In genomic region chr5:6567835-6568234, GRCh38 we compare ENCODE assay signal across 26 cellular contexts.
A peak's percentile ranks its signal among the peaks of the same experiment; 100 is the strongest.
DNase-seq lines count a peak whose midpoint lies in the region; ATAC-seq and TF ChIP-seq lines count a peak whose summit lies in the region.
"Had no signal": no experiment of that assay in that cellular context is flagged by ENCODE, and none has a peak within 500 bp of the region (broad histone marks: within the 10 kb centered on the region; RNA-seq: fewer than 3 reads in every experiment).

No MANE protein-coding gene starts in this region.

- no peaks in the 10 kb centered on the region for H3K9me3 ChIP-seq in right atrium auricular region
- H3K9me3 ChIP-seq in heart right ventricle, result no peaks in the 10 kb centered on the region
- H3K9me3 ChIP-seq: A549, BE2C, BLaER1 had no signal

- H3K27ac ChIP-seq in right atrium auricular region, result no peak overlapping the region
- no peak overlapping the region for H3K27ac ChIP-seq in heart right ventricle
- H3K27ac ChIP-seq: 22Rv1, A549, BLaER1 had no signal

- H3K4me1 Mint-ChIP-seq in osteocyte (ENCODE audit: unreplicated experiment) (no peaks in the 10 kb centered on the region), type B pancreatic cell (ENCODE audit: unreplicated experiment) (no peaks in the 10 kb centered on the region)
- H3K4me1 Mint-ChIP-seq: CD14-positive monocyte; CD4-positive, alpha-beta memory T cell; CD4-positive, CD25-positive, alpha-beta regulatory T cell; CD8-positive, alpha-beta memory T cell had no signal

- no peak overlapping the region for H3K27ac Mint-ChIP-seq in osteocyte (ENCODE audit: unreplicated experiment)
- no peak overlapping the region for H3K27ac Mint-ChIP-seq in type B pancreatic cell
- H3K27ac Mint-ChIP-seq: CD14-positive monocyte; CD4-positive, alpha-beta memory T cell; CD4-positive, CD25-positive, alpha-beta regulatory T cell; CD8-positive, alpha-beta memory T cell had no signal

- H3K9me3 Mint-ChIP-seq in osteocyte (ENCODE audit: unreplicated experiment), result no peaks in the 10 kb centered on the region
- H3K9me3 Mint-ChIP-seq in type B pancreatic cell, result no peaks in the 10 kb centered on the region
- H3K9me3 Mint-ChIP-seq: CD4-positive, alpha-beta memory T cell; CD4-positive, CD25-positive, alpha-beta regulatory T cell; CD8-positive, alpha-beta memory T cell had no signal

- peaks cover 8% of the 10 kb centered on the region for H3K27me3 Mint-ChIP-seq in osteocyte (ENCODE audit: unreplicated experiment)
- peaks cover 16% of the 10 kb centered on the region for H3K27me3 Mint-ChIP-seq in type B pancreatic cell

- H3K36me3 Mint-ChIP-seq in osteocyte (ENCODE audit: unreplicated experiment) (no peaks in the 10 kb centered on the region), type B pancreatic cell (no peaks in the 10 kb centered on the region)
- H3K36me3 Mint-ChIP-seq: CD14-positive monocyte; CD4-positive, alpha-beta memory T cell; CD4-positive, CD25-positive, alpha-beta regulatory T cell; CD8-positive, alpha-beta memory T cell had no signal

- ATAC-seq in heart right ventricle, result no peak
- no peak for ATAC-seq in GM18502 (IDR thresholded peaks at IDR 0.05; ENCODE audit: poor library complexity, unreplicated experiment)
- ATAC-seq: A549, GM12878 had no signal

- TF ChIP-seq CTCF in right atrium auricular region (IDR thresholded peaks at IDR 0.05), result no peak
- TF ChIP-seq CTCF in heart right ventricle (IDR thresholded peaks at IDR 0.05), result no peak
- no peak for TF ChIP-seq CTCF in osteocyte (IDR thresholded peaks at IDR 0.05)
- no peak for TF ChIP-seq CTCF in type B pancreatic cell (conservative IDR thresholded peaks at IDR 0.05)

- intact Hi-C loops in heart right ventricle (cut with DNase I), result no loop called here

- H3K4me3 ChIP-seq in right atrium auricular region, result no peak overlapping the region
- no peak overlapping the region for H3K4me3 ChIP-seq in heart right ventricle
- H3K4me3 ChIP-seq: A549, BLaER1, GM12878 had no signal

- DNase-seq in activated CD8-positive, alpha-beta memory T cell treated with anti-CD3 and anti-CD28 coated beads for 24 hours, result peak; percentile 30
- no peak for DNase-seq in activated CD8-positive, alpha-beta memory T cell treated with anti-CD3 and anti-CD28 coated beads, Interleukin-2, amount 50 U/mL, for 4 hours
- DNase-seq in right atrium auricular region (ENCODE audit: low spot score) (peak; percentile 16), heart right ventricle (no peak), osteocyte (ENCODE audit: extremely low spot score, unreplicated experiment) (peak; percentile 64), type B pancreatic cell (ENCODE audit: extremely low spot score, unreplicated experiment) (peak; percentile 20), germinal center (ENCODE audit: low spot score) (no peak)
- DNase-seq: BE2C; C1 segment of cervical spinal cord; CD4-positive, alpha-beta memory T cell; CD4-positive, CD25-positive, alpha-beta regulatory T cell; CD8-positive, alpha-beta memory T cell; COR-L47; DMS 273 treated with DMSO at 0.1 percent for 48 hours; DMS153; DMS53; DMS79; DND-41; EL; GDM1 had no signal

- H3K4me1 ChIP-seq in right atrium auricular region (no peaks in the 10 kb centered on the region), heart right ventricle (no peaks in the 10 kb centered on the region)
- H3K4me1 ChIP-seq: A549, BLaER1 had no signal

- H3K36me3 ChIP-seq in right atrium auricular region, result no peaks in the 10 kb centered on the region
- no peaks in the 10 kb centered on the region for H3K36me3 ChIP-seq in heart right ventricle
- H3K36me3 ChIP-seq: BE2C, BLaER1 had no signal

- H3K27me3 ChIP-seq in right atrium auricular region (no peaks in the 10 kb centered on the region), heart right ventricle (no peaks in the 10 kb centered on the region)
- H3K27me3 ChIP-seq: BLaER1 had no signal

- H3K4me3 Mint-ChIP-seq in osteocyte (ENCODE audit: unreplicated experiment) (no peak overlapping the region), type B pancreatic cell (no peak overlapping the region)
- H3K4me3 Mint-ChIP-seq: CD14-positive monocyte; CD4-positive, alpha-beta memory T cell; CD4-positive, CD25-positive, alpha-beta regulatory T cell; CD8-positive, alpha-beta memory T cell had no signal

Comparison
In these comparisons a context has a peak if more than half of its experiments do, and no peak if none do; other contexts are left out.
1. DNase-seq: peak in activated CD8-positive, alpha-beta memory T cell treated with anti-CD3 and anti-CD28 coated beads for 24 hours (single experiment), right atrium auricular region (single experiment), osteocyte (single experiment) and type B pancreatic cell (single experiment); none in activated CD8-positive, alpha-beta memory T cell treated with anti-CD3 and anti-CD28 coated beads, Interleukin-2, amount 50 U/mL, for 4 hours (single experiment), heart right ventricle (0 of 2) and germinal center (single experiment).